ENCODE assay signal across 9 cellular contexts in genomic region chr19:55063492-55063843, GRCh38. TPM values are rescaled to one million over a fixed set of nuclear protein-coding genes. Genes with fewer than 3 reads are reported as not detected.
DNase-seq lines count a peak whose midpoint lies in the region; ATAC-seq and TF ChIP-seq lines count a peak whose summit lies in the region.
"Had no signal": no experiment of that assay in that cellular context is flagged by ENCODE, and none has a peak within 500 bp of the region (broad histone marks: within the 10 kb centered on the region; RNA-seq: fewer than 3 reads in every experiment).

No MANE protein-coding gene starts in this region.

- ATAC-seq in HG02885 (IDR thresholded peaks at IDR 0.05; ENCODE audit: poor library complexity, unreplicated experiment) (no peak), GM18505 (IDR thresholded peaks at IDR 0.05; ENCODE audit: unreplicated experiment) (no peak)

- H3K4me3 ChIP-seq in BLaER1 treated with 17β-estradiol and CSF1 and Interleukin-3, amounts not matched to agents 10 nM and 100 nM: peak overlapping the region in 9 of 10 experiments; percentile 38 to 93 (median 88); a peak in 9 of 20 replicates
- H3K4me3 ChIP-seq in NB4 (ENCODE audit: low read depth, low read length): peak overlapping the region; percentile 40
- peak overlapping the region; percentile 31 for H3K4me3 ChIP-seq in epithelial cell of proximal tubule (ENCODE audit: low read depth, low read length)
- H3K4me3 ChIP-seq in parathyroid adenoma (ENCODE audit: low read depth, low read length): peak overlapping the region; percentile 57

- peak overlapping the region in 1 of 11 experiments; percentile 36; a peak in 1 of 22 replicates for H3K27ac ChIP-seq in BLaER1 treated with 17β-estradiol and CSF1 and Interleukin-3, amounts not matched to agents 10 nM and 100 nM
- peak overlapping the region; percentile 76 for H3K27ac ChIP-seq in parathyroid adenoma

- peaks cover 0 to 5% (median 0%) of the 10 kb centered on the region in 11 experiments; a peak in 1 of 22 replicates for H3K9me3 ChIP-seq in BLaER1 treated with 17β-estradiol and CSF1 and Interleukin-3, amounts not matched to agents 10 nM and 100 nM (replicated peaks in 1 of 11)
- no peaks in the 10 kb centered on the region for H3K9me3 ChIP-seq in parathyroid adenoma (ENCODE audit: control insufficient read depth, low read length)

- H3K36me3 ChIP-seq in BLaER1 treated with 17β-estradiol and CSF1 and Interleukin-3, amounts not matched to agents 10 nM and 100 nM: peaks cover 7 to 15% (median 7%) of the 10 kb centered on the region in 11 experiments; a peak in 20 of 22 replicates
- no peaks in the 10 kb centered on the region for H3K36me3 ChIP-seq in parathyroid adenoma (ENCODE audit: control insufficient read depth, insufficient read depth, low read length)

- peaks cover 0 to 38% (median 6%) of the 10 kb centered on the region in 11 experiments; a peak in 10 of 22 replicates for H4K20me1 ChIP-seq in BLaER1 treated with 17β-estradiol and CSF1 and Interleukin-3, amounts not matched to agents 10 nM and 100 nM

- TF ChIP-seq POLR2A in NB4 (IDR thresholded peaks at IDR 0.05; ENCODE audit: extremely low read depth, insufficient read length) (no peak), GM18505 (IDR thresholded peaks at IDR 0.05; ENCODE audit: borderline replicate concordance, extremely low read depth, insufficient read depth, insufficient read length) (no peak)

- H2AFZ ChIP-seq in parathyroid adenoma: peak overlapping the region; percentile 6

- DNase-seq in NB4 (ENCODE audit: low read depth) (no peak), epithelial cell of proximal tubule (ENCODE audit: low read depth) (no peak), globus pallidus (ENCODE audit: low spot score) (no peak), NOMO-1 treated with DMSO at 0.1 percent for 48 hours (lab: John Stamatoyannopoulos, UW; ENCODE audit: unreplicated experiment) (no peak)

- H3K79me2 ChIP-seq in parathyroid adenoma: peaks cover 9% of the 10 kb centered on the region

- H3K9ac ChIP-seq in BLaER1 treated with 17β-estradiol and CSF1 and Interleukin-3, amounts not matched to agents 10 nM and 100 nM: no peak overlapping the region
- no peak overlapping the region for H3K9ac ChIP-seq in parathyroid adenoma

- no peak overlapping the region for H3K4me2 ChIP-seq in BLaER1 treated with 17β-estradiol and CSF1 and Interleukin-3, amounts not matched to agents 10 nM and 100 nM
- peak overlapping the region; percentile 61 for H3K4me2 ChIP-seq in parathyroid adenoma (ENCODE audit: low read length)

- no peak for TF ChIP-seq CTCF in NB4 (IDR thresholded peaks at IDR 0.05; ENCODE audit: low read depth, low read length)
- no peak for TF ChIP-seq CTCF in epithelial cell of proximal tubule (conservative IDR thresholded peaks at IDR 0.05; ENCODE audit: low read depth, low read length)
- no peak for TF ChIP-seq CTCF in parathyroid adenoma (IDR thresholded peaks at IDR 0.05)

- H3K4me1 ChIP-seq in BLaER1 treated with 17β-estradiol and CSF1 and Interleukin-3, amounts not matched to agents 10 nM and 100 nM: peaks cover 10 to 30% (median 20%) of the 10 kb centered on the region in 10 experiments
- peaks cover 12% of the 10 kb centered on the region for H3K4me1 ChIP-seq in parathyroid adenoma

- peaks cover 23 to 40% (median 33%) of the 10 kb centered on the region in 11 experiments for H3K27me3 ChIP-seq in BLaER1 treated with 17β-estradiol and CSF1 and Interleukin-3, amounts not matched to agents 10 nM and 100 nM
- H3K27me3 ChIP-seq in parathyroid adenoma (ENCODE audit: control insufficient read depth, insufficient read depth, low read length): no peaks in the 10 kb centered on the region

RNA-seq across cellular contexts. Expression of gene RDH13, which starts 0.5 kb away (rescaled TPM):
- 13.8 and 21.1 TPM in 2 replicates for total RNA-seq in epithelial cell of proximal tubule

RNA-seq across cellular contexts. Expression of gene EPS8L1, which starts 12.2 kb away (rescaled TPM):
- 17.3 and 33.8 TPM in 2 replicates for total RNA-seq in epithelial cell of proximal tubule

RNA-seq across cellular contexts. Expression of gene GP6, which starts 25.4 kb away (rescaled TPM):
- not detected in 2 replicates for total RNA-seq in epithelial cell of proximal tubule
- total RNA-seq: M059J had no signal

RNA-seq across cellular contexts. Expression of gene PPP1R12C, which starts 54.0 kb away (rescaled TPM):
- 53.8 and 68.7 TPM in 2 replicates for total RNA-seq in epithelial cell of proximal tubule

Comparison
In these comparisons a context has a peak if more than half of its experiments do, and no peak if none do; other contexts are left out.
1. H3K4me3 ChIP-seq: peak in every context shown above with its lines; median percentile 88 in BLaER1 treated with 17β-estradiol and CSF1 and Interleukin-3, amounts not matched to agents 10 nM and 100 nM; 57 in parathyroid adenoma; 40 in NB4; 31 in epithelial cell of proximal tubule.